Comparison of ENCODE assay signal across 8 cellular contexts in genomic region chr17:81419333-81419885, GRCh38.
DNase-seq lines count a peak whose midpoint lies in the region; ATAC-seq lines count a peak whose summit lies in the region.

No MANE protein-coding gene starts in this region.

- no peak for ATAC-seq in HG03442 (IDR thresholded peaks at IDR 0.05; ENCODE audit: unreplicated experiment)

- H3K4me1 Mint-ChIP-seq in activated naive CD4-positive, alpha-beta T cell treated with anti-CD3 and anti-CD28 coated beads, Interleukin-2, amount 10 ng/mL, durations not matched to agents 7 days and 5 days, result no peaks in the 10 kb centered on the region

- H3K4me3 Mint-ChIP-seq in activated naive CD4-positive, alpha-beta T cell treated with anti-CD3 and anti-CD28 coated beads, Interleukin-2, amount 10 ng/mL, durations not matched to agents 7 days and 5 days, result no peak overlapping the region

- CTCF ChIA-PET in activated naive CD4-positive, alpha-beta T cell treated with anti-CD3 and anti-CD28 coated beads, Interleukin-2, amount 10 ng/mL, durations not matched to agents 7 days and 5 days (lab: Charles Lee), result no interaction called here

- no peak overlapping the region for H3K27ac Mint-ChIP-seq in activated naive CD4-positive, alpha-beta T cell treated with anti-CD3 and anti-CD28 coated beads, Interleukin-2, amount 10 ng/mL, durations not matched to agents 7 days and 5 days

- H3K36me3 Mint-ChIP-seq in activated naive CD4-positive, alpha-beta T cell treated with anti-CD3 and anti-CD28 coated beads, Interleukin-2, amount 10 ng/mL, durations not matched to agents 7 days and 5 days, result no peaks in the 10 kb centered on the region

- H3K9me3 Mint-ChIP-seq in activated naive CD4-positive, alpha-beta T cell treated with anti-CD3 and anti-CD28 coated beads, Interleukin-2, amount 10 ng/mL, durations not matched to agents 7 days and 5 days, result peaks cover 6% of the 10 kb centered on the region

- peak; percentile 55 for DNase-seq in Ammon's horn (ENCODE audit: low spot score)
- DNase-seq in NCI-H146 (lab: John Stamatoyannopoulos, UW), result peak; percentile 91
- DNase-seq in astrocyte of the hippocampus (ENCODE audit: low read depth, low spot score), result peak; percentile 92
- DNase-seq in iPS-NIHi11 (ENCODE audit: low spot score), result peak; percentile 66
- DNase-seq in stromal cell of bone marrow (ENCODE audit: low read depth), result peak; percentile 68
- DNase-seq in activated naive CD4-positive, alpha-beta T cell treated with anti-CD3 and anti-CD28 coated beads, Interleukin-2, amount 10 ng/mL, durations not matched to agents 7 days and 5 days, result no peak
- no peak for DNase-seq in GOT3 (lab: John Stamatoyannopoulos, UW)

- H3K27me3 Mint-ChIP-seq in activated naive CD4-positive, alpha-beta T cell treated with anti-CD3 and anti-CD28 coated beads, Interleukin-2, amount 10 ng/mL, durations not matched to agents 7 days and 5 days, result peaks cover 16% of the 10 kb centered on the region

Comparison
In these comparisons a context has a peak if more than half of its experiments do, and no peak if none do; other contexts are left out.
1. DNase-seq: peak in Ammon's horn (single experiment), NCI-H146 (single experiment), astrocyte of the hippocampus (single experiment), iPS-NIHi11 (single experiment) and stromal cell of bone marrow (single experiment); none in activated naive CD4-positive, alpha-beta T cell treated with anti-CD3 and anti-CD28 coated beads, Interleukin-2, amount 10 ng/mL, durations not matched to agents 7 days and 5 days (single experiment) and GOT3 (single experiment).